18 cellular contexts compared by ENCODE assay signal in the genomic region with DNA sequence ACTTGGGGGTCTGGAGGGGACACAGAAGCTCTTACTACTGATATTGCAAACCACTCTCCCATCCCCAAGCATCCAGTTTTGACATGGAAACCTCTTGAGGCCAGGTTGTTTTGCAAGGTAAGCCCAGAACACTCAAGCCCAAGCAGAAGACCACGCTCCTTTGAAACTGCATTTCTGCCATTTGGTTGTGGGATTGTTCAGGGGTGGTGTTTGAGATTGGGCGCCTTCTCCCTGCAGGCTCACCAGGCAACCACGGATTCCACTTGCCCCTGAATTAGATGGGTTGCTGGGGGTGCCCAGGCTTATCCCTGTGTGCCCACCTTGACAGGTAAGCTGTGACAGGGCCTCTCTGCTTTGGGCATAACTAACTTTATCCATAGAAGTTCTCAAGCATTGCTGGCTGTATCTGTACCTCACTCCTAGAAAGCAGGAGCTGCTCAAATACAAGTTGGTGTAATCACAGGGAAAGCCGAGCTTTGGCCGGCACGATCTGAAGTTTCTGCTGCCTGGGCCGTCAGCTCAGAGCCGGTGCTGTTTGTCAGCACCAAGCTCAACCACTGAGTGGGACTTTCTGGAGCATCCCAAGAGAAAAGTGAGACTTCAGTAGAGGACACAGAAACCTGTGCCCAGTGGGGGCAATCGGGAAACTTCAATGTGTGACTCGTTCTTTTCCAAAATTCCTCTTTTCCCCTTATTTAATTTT.
"Had no signal": no experiment of that assay in that cellular context is flagged by ENCODE, and none has a peak within 500 bp of the region (broad histone marks: within the 10 kb centered on the region; RNA-seq: fewer than 3 reads in every experiment).

No MANE protein-coding gene starts in this region.

- H3K4me3 ChIP-seq: ascending aorta, esophagus squamous epithelium, lower lobe of right lung, prostate gland, right atrium auricular region, SK-N-MC, stomach, thoracic aorta, upper lobe of right lung had no signal

- DNase-seq: activated CD4-positive, alpha-beta T cell treated with anti-CD3 and anti-CD28 coated beads for 4 hours; activated CD8-positive, alpha-beta T cell treated with anti-CD3 and anti-CD28 coated beads for 36 hours; activated effector memory CD4-positive, alpha-beta T cell treated with anti-CD3 and anti-CD28 coated beads, Interleukin-2, amount 50 U/mL, for 16 hours; activated naive CD4-positive, alpha-beta T cell treated with anti-CD3 and anti-CD28 coated beads, Interleukin-2, amount 50 U/mL, for 16 hours; activated T-cell treated with anti-CD3 and anti-CD28 coated beads, Interleukin-2, amount 50 U/mL, for 72 hours; esophagus squamous epithelium; left cardiac atrium; lower lobe of right lung; nephron progenitor cell; stomach; upper lobe of right lung had no signal

- H3K4me1 ChIP-seq: ascending aorta, esophagus squamous epithelium, lower lobe of right lung, prostate gland, right atrium auricular region, stomach, upper lobe of right lung had no signal

- H3K9me3 Mint-ChIP-seq: activated CD8-positive, alpha-beta T cell treated with anti-CD3 and anti-CD28 coated beads for 36 hours; activated T-cell treated with anti-CD3 and anti-CD28 coated beads, Interleukin-2, amount 50 U/mL, for 72 hours; T-helper 2 cell treated with Interferon-gamma antibody and Interleukin-4, amounts not matched to agents 5 μg/mL and 100 μg/mL, for 36 hours had no signal

- H3K27ac Mint-ChIP-seq: activated CD8-positive, alpha-beta T cell treated with anti-CD3 and anti-CD28 coated beads for 36 hours; activated T-cell treated with anti-CD3 and anti-CD28 coated beads, Interleukin-2, amount 50 U/mL, for 72 hours; nephron progenitor cell; T-helper 2 cell treated with Interferon-gamma antibody and Interleukin-4, amounts not matched to agents 5 μg/mL and 100 μg/mL, for 36 hours; WTC11 had no signal

- H3K27me3 ChIP-seq: ascending aorta, right atrium auricular region, upper lobe of right lung had no signal

- H3K4me3 Mint-ChIP-seq: activated CD8-positive, alpha-beta T cell treated with anti-CD3 and anti-CD28 coated beads for 36 hours; activated T-cell treated with anti-CD3 and anti-CD28 coated beads, Interleukin-2, amount 50 U/mL, for 72 hours; nephron progenitor cell; T-helper 2 cell treated with Interferon-gamma antibody and Interleukin-4, amounts not matched to agents 5 μg/mL and 100 μg/mL, for 36 hours; WTC11 had no signal

- H3K9me3 ChIP-seq: ascending aorta, esophagus squamous epithelium, lower lobe of right lung, prostate gland, stomach, thoracic aorta, upper lobe of right lung had no signal

- H3K27ac ChIP-seq: ascending aorta, esophagus squamous epithelium, lower lobe of right lung, prostate gland, right atrium auricular region, SK-N-MC, stomach, thoracic aorta, upper lobe of right lung had no signal

- H3K36me3 ChIP-seq: ascending aorta, esophagus squamous epithelium, lower lobe of right lung, prostate gland, right atrium auricular region, stomach, thoracic aorta, upper lobe of right lung had no signal
